1 cellular context compared by ENCODE assay signal in genomic region chr15:89334510-89335288, GRCh38.
TF ChIP-seq lines count a peak whose summit lies in the region.

Gene POLG (minus strand): TSS chr15:89334824. CDS start chr15:89333754, 1,070 bp downstream.

TF ChIP-seq in GM12878, 131 proteins besides CTCF, POLR2A, EP300 and RAD21 (continued from another document and continues in another):
- TF ChIP-seq CEBPZ (IDR thresholded peaks at IDR 0.05; ENCODE audit: low read depth, low read length) (no peak), SRF (IDR thresholded peaks at IDR 0.05; ENCODE audit: low read depth in 2 of 2, low read length in 2 of 2) (no peak), ZBTB11 (CRISPR knock-in tag; IDR thresholded peaks at IDR 0.05) (no peak; the same call in 1 of the 2 replicates), ATF7 (IDR thresholded peaks at IDR 0.05; ENCODE audit: low read depth) (peak; percentile 99), RFX5 (IDR thresholded peaks at IDR 0.05; ENCODE audit: low read depth, low read length) (peak; percentile 81), NR2F1 (conservative IDR thresholded peaks at IDR 0.05) (peak; percentile 83), STAT3 (IDR thresholded peaks at IDR 0.05; ENCODE audit: low read depth, low read length) (no peak; the same call in 1 of the 2 replicates), NFYA (IDR thresholded peaks at IDR 0.05; ENCODE audit: borderline replicate concordance, low read depth, low read length) (no peak), TCF7 (IDR thresholded peaks at IDR 0.05; ENCODE audit: borderline replicate concordance) (peak; percentile 80), SUZ12 (IDR thresholded peaks at IDR 0.05; ENCODE audit: unreplicated experiment) (no peak), MEF2B (IDR thresholded peaks at IDR 0.05; ENCODE audit: partially characterized antibody, poor library complexity, severe bottlenecking) (peak; percentile 8), MYC (IDR thresholded peaks at IDR 0.05; ENCODE audit: insufficient read depth, insufficient read length, insufficient replicate concordance, low read length, severe bottlenecking) (no peak), PKNOX1 (IDR thresholded peaks at IDR 0.05) (peak; percentile 26; the same call in 1 of the 2 replicates), NFIC (IDR thresholded peaks at IDR 0.05; ENCODE audit: low read depth, low read length) (peak; percentile 88), CREM (IDR thresholded peaks at IDR 0.05; ENCODE audit: low read depth) (peak; percentile 78), DPF2 (IDR thresholded peaks at IDR 0.05) (peak; percentile 94), SIN3A (IDR thresholded peaks at IDR 0.05; ENCODE audit: low read depth, low read length) (peak; percentile 88), KDM1A (IDR thresholded peaks at IDR 0.05; ENCODE audit: borderline replicate concordance) (no peak), PAX8 (IDR thresholded peaks at IDR 0.05) (no peak), ESRRA (IDR thresholded peaks at IDR 0.05; ENCODE audit: low read length) (0 out of 2 replicates have a peak, but pooled peaks have one; percentile 77), GABPA (IDR thresholded peaks at IDR 0.05; ENCODE audit: low read depth) (peak; percentile 73; the same call in 1 of the 2 replicates), BHLHE40 (IDR thresholded peaks at IDR 0.05; ENCODE audit: borderline replicate concordance in 1 of 2, low read depth in 2 of 2, low read length in 1 of 2) (peak; percentile 98 to 100), EED (IDR thresholded peaks at IDR 0.05; ENCODE audit: low read depth) (peak; percentile 81), CBFB (IDR thresholded peaks at IDR 0.05; ENCODE audit: low read depth) (peak; percentile 79; the same call in 1 of the 2 replicates), SP1 (IDR thresholded peaks at IDR 0.05; ENCODE audit: low read depth, low read length) (peak; percentile 95), SMAD5 (IDR thresholded peaks at IDR 0.05; ENCODE audit: low read depth) (peak; percentile 84; the same call in 1 of the 2 replicates), MEF2A (IDR thresholded peaks at IDR 0.05; ENCODE audit: insufficient read depth, low read depth, low read length) (peak; percentile 40; the same call in 1 of the 2 replicates), ZSCAN29 (IDR thresholded peaks at IDR 0.05) (peak; percentile 94), BCL3 (IDR thresholded peaks at IDR 0.05; ENCODE audit: borderline replicate concordance, insufficient read depth, low read depth, low read length, poor library complexity, severe bottlenecking) (no peak), EGR1 (IDR thresholded peaks at IDR 0.05; ENCODE audit: borderline replicate concordance in 1 of 2, low read depth in 2 of 2, low read length in 2 of 2) (peak; percentile 77 to 98), POU2F2 (IDR thresholded peaks at IDR 0.05; ENCODE audit: borderline replicate concordance, low read depth, low read length) (peak; percentile 85; the same call in 2 of the 3 replicates), HDGF (IDR thresholded peaks at IDR 0.05) (peak; percentile 29; the same call in 1 of the 2 replicates), EZH2 (IDR thresholded peaks at IDR 0.05; ENCODE audit: borderline replicate concordance, control insufficient read depth, low read depth, low read length) (no peak), BCLAF1 (IDR thresholded peaks at IDR 0.05) (peak; percentile 95), NBN (IDR thresholded peaks at IDR 0.05) (peak; percentile 98), KLF5 (IDR thresholded peaks at IDR 0.05; ENCODE audit: partially characterized antibody) (peak; percentile 99), ELK1 (IDR thresholded peaks at IDR 0.05; ENCODE audit: low read depth, low read length) (peak; percentile 55; the same call in 1 of the 2 replicates), NKRF (conservative IDR thresholded peaks at IDR 0.05) (peak; percentile 66), TCF3 (IDR thresholded peaks at IDR 0.05; ENCODE audit: borderline replicate concordance, insufficient read depth, low read depth, low read length) (peak; percentile 66; the same call in 1 of the 2 replicates), SKIL (IDR thresholded peaks at IDR 0.05; ENCODE audit: low read depth, poor library complexity, severe bottlenecking) (peak; percentile 97), ETV6 (conservative IDR thresholded peaks at IDR 0.05 in 1 of 2, IDR thresholded peaks at IDR 0.05 in 1 of 2; ENCODE audit: borderline replicate concordance in 1 of 2, low read depth in 1 of 2) (peak in 1 of 2 experiments; percentile 47; a peak in 1 of 4 replicates), HDAC2 (IDR thresholded peaks at IDR 0.05) (no peak), ZNF217 (IDR thresholded peaks at IDR 0.05) (peak; percentile 81)
